19 cellular contexts compared by ENCODE assay signal in genomic region chr21:37764696-37765095, GRCh38.
"Had no signal": no experiment of that assay in that cellular context is flagged by ENCODE, and none has a peak within 500 bp of the region (broad histone marks: within the 10 kb centered on the region; RNA-seq: fewer than 3 reads in every experiment).

No MANE protein-coding gene starts in this region.

- DNase-seq: activated CD4-positive, alpha-beta T cell treated with anti-CD3 and anti-CD28 coated beads for 4 hours; activated CD8-positive, alpha-beta memory T cell treated with anti-CD3 and anti-CD28 coated beads, Interleukin-2, amount 50 U/mL, for 4 hours; activated CD8-positive, alpha-beta T cell treated with anti-CD3 and anti-CD28 coated beads for 36 hours; activated gamma-delta T cell treated with Interleukin-2 at 50 U/mL for 16 hours; activated naive CD4-positive, alpha-beta T cell treated with anti-CD3 and anti-CD28 coated beads, Interleukin-2, amount 10 ng/mL, durations not matched to agents 7 days and 5 days; activated naive CD8-positive, alpha-beta T cell treated with anti-CD3 and anti-CD28 coated beads for 36 hours; activated T-cell treated with anti-CD3 and anti-CD28 coated beads, Interleukin-2, amount 50 U/mL, for 72 hours; body of pancreas; NCI-H1092; NCI-H1417; NCI-H1930; NCI-H2171; NCI-H226; NCI-H510A; NCI-H526 treated with DMSO at 0.1 percent for 48 hours; SHP77 treated with DMSO at 0.1 percent for 48 hours had no signal

- H3K9me3 ChIP-seq: body of pancreas had no signal

- H3K4me1 ChIP-seq: body of pancreas had no signal

- H3K27me3 ChIP-seq: body of pancreas had no signal

- H3K9ac ChIP-seq: KMS-11 had no signal

- H3K27ac ChIP-seq: body of pancreas, KMS-11 had no signal

- FAIRE-seq: bronchial epithelial cell, RCC 7860 had no signal

- H3K4me3 ChIP-seq: body of pancreas had no signal

- H3K4me2 ChIP-seq: KMS-11 had no signal
